9 cellular contexts compared by ENCODE assay signal in the genomic region with DNA sequence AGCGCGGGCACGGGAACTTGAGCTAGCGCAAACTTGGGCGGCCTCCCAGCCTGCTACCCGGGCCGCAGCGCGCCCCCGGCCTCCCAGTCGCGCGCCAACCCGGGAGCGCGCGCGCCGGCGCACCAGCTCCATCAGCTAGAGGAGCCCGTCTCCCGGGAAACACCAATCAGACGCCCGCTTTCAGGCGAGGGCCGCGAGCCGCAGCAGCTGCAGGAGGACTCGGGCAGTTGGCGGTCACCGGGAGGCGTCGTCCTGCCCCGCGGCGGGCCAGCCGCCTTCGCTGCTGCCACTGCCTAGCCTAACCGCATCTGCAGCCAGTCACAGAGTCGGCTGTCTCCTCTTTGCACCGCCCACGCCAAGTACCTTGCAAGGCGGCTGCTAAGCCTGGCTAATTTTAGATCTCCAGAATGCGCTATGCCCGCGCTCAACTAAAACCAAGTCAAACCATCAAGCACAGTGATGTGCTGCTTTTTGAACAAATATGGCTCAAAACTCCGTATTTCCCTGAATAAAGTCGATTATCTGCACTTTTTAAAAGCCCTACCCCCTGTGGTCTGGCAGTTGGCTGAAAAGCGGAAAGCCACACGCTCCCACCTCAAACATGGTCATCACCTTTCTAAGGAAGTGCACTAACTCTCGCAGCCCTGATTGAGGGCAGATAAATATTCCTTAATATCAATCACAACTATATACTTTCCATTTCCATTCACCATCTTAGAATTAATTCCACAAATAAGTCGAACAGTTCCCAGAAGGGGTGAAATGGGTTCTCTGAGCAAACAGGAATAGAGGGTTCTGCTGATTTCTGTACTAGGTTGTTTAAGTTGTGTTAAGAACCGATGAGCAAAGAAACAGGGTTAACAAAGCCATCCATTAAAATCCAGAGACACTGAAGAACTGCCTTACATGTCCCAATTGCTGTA.
DNase-seq lines count a peak whose midpoint lies in the region; ATAC-seq, FAIRE-seq and TF ChIP-seq lines count a peak whose summit lies in the region.
"Had no signal": no experiment of that assay in that cellular context is flagged by ENCODE, and none has a peak within 500 bp of the region (broad histone marks: within the 10 kb centered on the region; RNA-seq: fewer than 3 reads in every experiment).

No MANE protein-coding gene starts in this region.

- H3K27me3 ChIP-seq in trophoblast cell (ENCODE audit: insufficient read depth, low read length) = peaks cover 30% of the 10 kb centered on the region

- H3K79me1 ChIP-seq in trophoblast cell (ENCODE audit: low read length) = no peaks in the 10 kb centered on the region

- H3K4me2 ChIP-seq in trophoblast cell (ENCODE audit: low read length) = peak overlapping the region; percentile 79

- no peak overlapping the region for H3K9ac ChIP-seq in trophoblast cell (ENCODE audit: low read length)

- TF ChIP-seq CTCF in D721Med (IDR thresholded peaks at IDR 0.05; ENCODE audit: insufficient read depth, missing control alignments) = no peak
- TF ChIP-seq CTCF in glutamatergic neuron (IDR thresholded peaks at IDR 0.05; ENCODE audit: partially characterized antibody, unreplicated experiment) = no peak

- ATAC-seq in HG03139 (IDR thresholded peaks at IDR 0.05; ENCODE audit: unreplicated experiment) = peak; percentile 69

- WGBS in trophoblast cell (ENCODE audit: extremely low coverage, insufficient coverage, insufficient read length) = 100% methylated on average over 1 of the region's 53 CpGs

- H3K9me3 Mint-ChIP-seq in glutamatergic neuron (ENCODE audit: unreplicated experiment) = peaks cover 15% of the 10 kb centered on the region

- DNase-seq in D721Med (ENCODE audit: insufficient read length, low spot score) (peak; percentile 79), GM19239 (ENCODE audit: insufficient read length, low spot score) (peak; percentile 55), NCI-H2196 (lab: John Stamatoyannopoulos, UW; ENCODE audit: unreplicated experiment) (peak; percentile 82), glutamatergic neuron (peak; percentile 95), trophoblast cell (peak; percentile 50 to 57), HT-29 (ENCODE audit: low spot score) (no peak)
- peak; percentile 56 to 64 for DNase-seq in activated T-cell treated with anti-CD3 and anti-CD28 coated beads, Interleukin-2, amount 50 U/mL, for 48 hours

- H3K27ac ChIP-seq in trophoblast cell (ENCODE audit: low read depth, low read length) = no peak overlapping the region

- H3K4me3 Mint-ChIP-seq in glutamatergic neuron (ENCODE audit: unreplicated experiment) = peak overlapping the region; percentile 94

- peak overlapping the region; percentile 94 for H3K27ac Mint-ChIP-seq in glutamatergic neuron (ENCODE audit: unreplicated experiment)

- H3K4me3 ChIP-seq in trophoblast cell (ENCODE audit: low read depth, low read length) = peak overlapping the region; percentile 63

- peaks cover 4% of the 10 kb centered on the region for H3K9me3 ChIP-seq in trophoblast cell (ENCODE audit: insufficient read depth, low read depth, low read length)

- H3K23ac ChIP-seq in trophoblast cell (ENCODE audit: low read length) = no peak overlapping the region

- no peak overlapping the region for H4K91ac ChIP-seq in trophoblast cell (ENCODE audit: low read depth, low read length)

- H3K14ac ChIP-seq in trophoblast cell (ENCODE audit: low read length) = no peak overlapping the region

- H3K79me2 ChIP-seq in trophoblast cell (ENCODE audit: control insufficient read depth, insufficient read depth, low read length, poor library complexity) = no peaks in the 10 kb centered on the region

- H2BK120ac ChIP-seq in trophoblast cell (ENCODE audit: insufficient read depth, low read length, poor library complexity) = no peak overlapping the region

- H3K4me1 Mint-ChIP-seq in glutamatergic neuron (ENCODE audit: low read depth, unreplicated experiment) = peaks cover 20% of the 10 kb centered on the region

- H4K12ac ChIP-seq in trophoblast cell (ENCODE audit: low read depth, low read length) = no peak overlapping the region

- no peak overlapping the region for H3K18ac ChIP-seq in trophoblast cell (ENCODE audit: low read length)

- no peaks in the 10 kb centered on the region for H3K36me3 Mint-ChIP-seq in glutamatergic neuron (ENCODE audit: unreplicated experiment)

- no peak overlapping the region for H2BK5ac ChIP-seq in trophoblast cell (ENCODE audit: low read depth, low read length, poor library complexity)

- no peak overlapping the region for H2BK12ac ChIP-seq in trophoblast cell (ENCODE audit: low read length)

- H3K27me3 Mint-ChIP-seq in glutamatergic neuron (ENCODE audit: unreplicated experiment) = peaks cover 10% of the 10 kb centered on the region

- peaks cover 2 to 7% of the 10 kb centered on the region in 2 experiments for H3K4me1 ChIP-seq in trophoblast cell (ENCODE audit: control insufficient read depth in 1 of 2, insufficient read depth in 2 of 2, low read length in 2 of 2)

- H2AK5ac ChIP-seq in trophoblast cell (ENCODE audit: low read length) = no peak overlapping the region

- FAIRE-seq in D721Med (lab: Jason Lieb, UNC) (no peak), GM19239 (lab: Jason Lieb, UNC) (peak; percentile 77)
- FAIRE-seq: endometrium had no signal

- no peak overlapping the region for H3K4ac ChIP-seq in trophoblast cell (ENCODE audit: low read depth, low read length)

- no peak overlapping the region for H4K8ac ChIP-seq in trophoblast cell (ENCODE audit: low read depth, low read length)

- no peak overlapping the region for H2AFZ ChIP-seq in trophoblast cell (ENCODE audit: insufficient read depth, low read length, poor library complexity)

- no peaks in the 10 kb centered on the region for H3K36me3 ChIP-seq in trophoblast cell (ENCODE audit: control insufficient read depth in 1 of 2, insufficient read depth in 2 of 2, low read length in 2 of 2)
